Comparison of ENCODE assay signal across 18 cellular contexts in genomic region chr3:94978076-94978475, GRCh38.
DNase-seq lines count a peak whose midpoint lies in the region; ATAC-seq and TF ChIP-seq lines count a peak whose summit lies in the region.
"Had no signal": no experiment of that assay in that cellular context is flagged by ENCODE, and none has a peak within 500 bp of the region (broad histone marks: within the 10 kb centered on the region; RNA-seq: fewer than 3 reads in every experiment).

No MANE protein-coding gene starts in this region.

- H3K27me3 ChIP-seq in Caco-2 (replicated peaks; ENCODE audit: control insufficient read depth, insufficient read depth, low read length), result no peaks in the 10 kb centered on the region
- H3K27me3 ChIP-seq in left lung, result peaks cover 0 to 29% of the 10 kb centered on the region in 2 donors
- H3K27me3 ChIP-seq: Peyer's patch had no signal

- no peaks in the 10 kb centered on the region for H3K27me3 Mint-ChIP-seq in Caco-2 (ENCODE audit: insufficient read depth, unreplicated experiment)
- H3K27me3 Mint-ChIP-seq: CD8-positive, alpha-beta memory T cell had no signal

- H3K4me3 Mint-ChIP-seq in Caco-2 (ENCODE audit: unreplicated experiment), result no peak overlapping the region
- H3K4me3 Mint-ChIP-seq: T-helper 2 cell treated with Interferon-gamma antibody and Interleukin-4, amounts not matched to agents 5 μg/mL and 100 μg/mL, for 36 hours had no signal

- CTCF ChIA-PET in Caco-2 (lab: Charles Lee), result no interaction called here

- ATAC-seq in left lung, result peak; percentile 99
- ATAC-seq: GM12878, HCT116, K562 had no signal

- TF ChIP-seq CTCF in Caco-2 (IDR thresholded peaks at IDR 0.05; ENCODE audit: insufficient read depth in 1 of 2, low read depth in 1 of 2, low read length in 1 of 2, severe bottlenecking in 1 of 2, unreplicated experiment in 1 of 2), result no peak
- no peak for TF ChIP-seq CTCF in left lung (IDR thresholded peaks at IDR 0.05)

- H3K36me3 Mint-ChIP-seq in Caco-2 (ENCODE audit: insufficient read depth, unreplicated experiment), result no peaks in the 10 kb centered on the region
- H3K36me3 Mint-ChIP-seq: CD8-positive, alpha-beta memory T cell had no signal

- H3K36me3 ChIP-seq in Caco-2 (ENCODE audit: control insufficient read depth, insufficient read depth, low read length), result no peaks in the 10 kb centered on the region
- no peaks in the 10 kb centered on the region for H3K36me3 ChIP-seq in left lung
- H3K36me3 ChIP-seq: Peyer's patch had no signal

- no TSS peak for BruUV-seq in Caco-2 (replicated peaks; lab: Mats Ljungman, UMichigan)

- no peak for DNase-seq in Caco-2
- peak; percentile 94 for DNase-seq in DMS53 treated with DMSO at 0.1 percent for 48 hours (lab: John Stamatoyannopoulos, UW; ENCODE audit: unreplicated experiment)
- DNase-seq in NCI-H510A (lab: John Stamatoyannopoulos, UW), result peak; percentile 59
- DNase-seq in left lung, result peak in 1 of 2 donors; percentile 36
- no peak for DNase-seq in NCI-H2227 (lab: John Stamatoyannopoulos, UW; ENCODE audit: unreplicated experiment)
- no peak for DNase-seq in GM03348 (ENCODE audit: low spot score)
- no peak for DNase-seq in AG08396 (ENCODE audit: low spot score)
- DNase-seq: C1 segment of cervical spinal cord; CD8-positive, alpha-beta memory T cell; GF-D8; NCI-H1436; NCI-H1930; NCI-H524; Peyer's patch had no signal

- POLR2A ChIA-PET in Caco-2 (lab: Charles Lee), result no interaction called here

- no peak overlapping the region for H3K27ac ChIP-seq in left lung
- H3K27ac ChIP-seq: Peyer's patch had no signal

- H3K4me1 ChIP-seq in Caco-2, result no peaks in the 10 kb centered on the region
- H3K4me1 ChIP-seq in left lung, result no peaks in the 10 kb centered on the region
- H3K4me1 ChIP-seq: Peyer's patch had no signal

- H3K9me3 ChIP-seq in Caco-2 (no peaks in the 10 kb centered on the region), left lung (peaks cover 0 to 10% of the 10 kb centered on the region in 2 donors)
- H3K9me3 ChIP-seq: Peyer's patch had no signal

- H3K4me1 Mint-ChIP-seq in Caco-2 (ENCODE audit: low read depth, unreplicated experiment), result no peaks in the 10 kb centered on the region
- H3K4me1 Mint-ChIP-seq: CD8-positive, alpha-beta memory T cell had no signal

- peak overlapping the region; percentile 11 for H3K27ac Mint-ChIP-seq in Caco-2 (ENCODE audit: unreplicated experiment)
- H3K27ac Mint-ChIP-seq: CD8-positive, alpha-beta memory T cell; T-helper 2 cell treated with Interferon-gamma antibody and Interleukin-4, amounts not matched to agents 5 μg/mL and 100 μg/mL, for 36 hours had no signal

- intact Hi-C loops in Caco-2 (cut with micrococcal nuclease; ENCODE audit: unreplicated experiment) (no loop called here), left lung (cut with DNase I) (no loop called here)

- peaks cover 22% of the 10 kb centered on the region for H3K9me3 Mint-ChIP-seq in Caco-2 (ENCODE audit: unreplicated experiment)

- H3K4me3 ChIP-seq in Caco-2 (ENCODE audit: low read depth, low read length) (no peak overlapping the region), left lung (no peak overlapping the region)
- H3K4me3 ChIP-seq: GM12878, K562, Peyer's patch had no signal

Comparison
In these comparisons a context has a peak if more than half of its experiments do, and no peak if none do; other contexts are left out.
1. DNase-seq: peak in DMS53 treated with DMSO at 0.1 percent for 48 hours (single experiment) and NCI-H510A (single experiment); none in Caco-2 (0 of 2), NCI-H2227 (single experiment), GM03348 (single experiment) and AG08396 (single experiment).